In the genomic region with DNA sequence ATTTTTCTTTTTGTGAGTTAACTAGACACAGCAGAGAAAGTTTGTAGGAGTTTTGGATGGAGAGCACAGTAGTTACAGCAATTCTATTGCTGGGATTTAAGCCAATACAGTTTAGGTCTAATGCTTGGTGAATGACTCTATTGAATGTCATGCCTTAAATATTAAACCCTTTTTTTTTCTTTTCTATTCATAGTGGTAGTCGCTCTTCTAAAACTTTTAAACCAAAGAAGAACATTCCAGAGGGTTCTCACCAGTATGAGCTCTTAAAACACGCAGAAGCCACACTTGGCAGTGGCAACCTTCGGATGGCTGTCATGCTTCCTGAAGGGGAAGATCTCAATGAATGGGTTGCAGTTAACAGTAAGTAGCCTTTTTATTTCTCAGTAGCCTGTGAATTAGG, we compare ENCODE assay signal across 1 cellular context.
TF ChIP-seq lines count a peak whose summit lies in the region.

No MANE protein-coding gene starts in this region.

TF ChIP-seq in SK-N-SH treated with all-trans-retinoic acid at 6 μM for 48 hours, 23 proteins besides CTCF, POLR2A, EP300 and RAD21 (continued from another document):
- TF ChIP-seq, protein P1, sequence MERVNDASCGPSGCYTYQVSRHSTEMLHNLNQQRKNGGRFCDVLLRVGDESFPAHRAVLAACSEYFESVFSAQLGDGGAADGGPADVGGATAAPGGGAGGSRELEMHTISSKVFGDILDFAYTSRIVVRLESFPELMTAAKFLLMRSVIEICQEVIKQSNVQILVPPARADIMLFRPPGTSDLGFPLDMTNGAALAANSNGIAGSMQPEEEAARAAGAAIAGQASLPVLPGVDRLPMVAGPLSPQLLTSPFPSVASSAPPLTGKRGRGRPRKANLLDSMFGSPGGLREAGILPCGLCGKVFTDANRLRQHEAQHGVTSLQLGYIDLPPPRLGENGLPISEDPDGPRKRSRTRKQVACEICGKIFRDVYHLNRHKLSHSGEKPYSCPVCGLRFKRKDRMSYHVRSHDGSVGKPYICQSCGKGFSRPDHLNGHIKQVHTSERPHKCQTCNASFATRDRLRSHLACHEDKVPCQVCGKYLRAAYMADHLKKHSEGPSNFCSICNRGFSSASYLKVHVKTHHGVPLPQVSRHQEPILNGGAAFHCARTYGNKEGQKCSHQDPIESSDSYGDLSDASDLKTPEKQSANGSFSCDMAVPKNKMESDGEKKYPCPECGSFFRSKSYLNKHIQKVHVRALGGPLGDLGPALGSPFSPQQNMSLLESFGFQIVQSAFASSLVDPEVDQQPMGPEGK (CRISPR knock-in tag; IDR thresholded peaks at IDR 0.05; ENCODE audit: borderline replicate concordance), result no peak
- TF ChIP-seq SNAI2 (CRISPR knock-in tag; IDR thresholded peaks at IDR 0.05) (no peak), ZNF565 (CRISPR knock-in tag; conservative IDR thresholded peaks at IDR 0.05; ENCODE audit: low read depth) (no peak), BACH2 (CRISPR knock-in tag; IDR thresholded peaks at IDR 0.05; ENCODE audit: borderline replicate concordance) (no peak), CREB5 (CRISPR knock-in tag; IDR thresholded peaks at IDR 0.05; ENCODE audit: low read depth) (no peak), ZFP3 (CRISPR knock-in tag; IDR thresholded peaks at IDR 0.05) (no peak), ZFP30 (CRISPR knock-in tag; IDR thresholded peaks at IDR 0.05) (no peak)
